8 cellular contexts compared by ENCODE assay signal in genomic region chr7:154015636-154016035, GRCh38. TPM values are rescaled to one million over a fixed set of nuclear protein-coding genes. Genes with fewer than 3 reads are reported as not detected.
"Had no signal": no experiment of that assay in that cellular context is flagged by ENCODE, and none has a peak within 500 bp of the region (broad histone marks: within the 10 kb centered on the region; RNA-seq: fewer than 3 reads in every experiment).

No MANE protein-coding gene starts in this region.

RNA-seq across cellular contexts. Expression of gene DPP6, which starts 36.6 kb away (rescaled TPM):
- total RNA-seq: dermis blood vessel endothelial cell; endothelial cell of umbilical vein; glomerular endothelial cell; left ventricle myocardium superior; lung microvascular endothelial cell; mononuclear cell; naive thymus-derived CD4-positive, alpha-beta T cell had no signal
- polyA plus RNA-seq: endothelial cell of umbilical vein; keratinocyte; naive thymus-derived CD4-positive, alpha-beta T cell had no signal
